21 cellular contexts compared by ENCODE assay signal in genomic region chr5:141656396-141656795, GRCh38. TPM values are rescaled to one million over a fixed set of nuclear protein-coding genes. Genes with fewer than 3 reads are reported as not detected.
DNase-seq lines count a peak whose midpoint lies in the region; ATAC-seq and TF ChIP-seq lines count a peak whose summit lies in the region.
"Had no signal": no experiment of that assay in that cellular context is flagged by ENCODE, and none has a peak within 500 bp of the region (broad histone marks: within the 10 kb centered on the region; RNA-seq: fewer than 3 reads in every experiment).

No MANE protein-coding gene starts in this region.

- peak overlapping the region; percentile 33; the same call in 1 of the 2 replicates for H3K4ac ChIP-seq in IMR-90 (ENCODE audit: low read depth, low read length)

- H2BK5ac ChIP-seq in IMR-90 (ENCODE audit: low read depth, low read length, poor library complexity, severe bottlenecking): no peak overlapping the region

- no peak for TF ChIP-seq RAD21 in IMR-90 (IDR thresholded peaks at IDR 0.05; ENCODE audit: low read length)

- no peak overlapping the region for H3K56ac ChIP-seq in IMR-90 (ENCODE audit: extremely low read depth, insufficient read depth, low read length)

- H4K91ac ChIP-seq in IMR-90 (ENCODE audit: insufficient read depth, low read depth, low read length): no peak overlapping the region

- H3K14ac ChIP-seq in IMR-90 (replicated peaks; ENCODE audit: low read depth, low read length): no peak overlapping the region

- DNase-seq in activated naive CD4-positive, alpha-beta T cell treated with anti-CD3 and anti-CD28 coated beads, Interleukin-2, amount 10 ng/mL, durations not matched to agents 7 days and 5 days: peak; percentile 8
- no peak for DNase-seq in activated naive CD4-positive, alpha-beta T cell treated with anti-CD3 and anti-CD28 coated beads, Interleukin-2, amount 50 U/mL, for 16 hours
- DNase-seq in IMR-90 (no peak), endothelial cell (ENCODE audit: low spot score) (no peak), foreskin fibroblast (no peak), GM10266 (ENCODE audit: extremely low spot score) (no peak)
- DNase-seq in stimulated activated effector memory CD8-positive, alpha-beta T cell treated with anti-CD3 and anti-CD28 coated beads, Interleukin-12 subunit alpha, Interleukin-12 subunit beta, amount 100 ng/mL, for 72 hours (ENCODE audit: low spot score in 2 of 2): no peak
- DNase-seq: AML-193; Caco-2; Calu3; CD4-positive, alpha-beta T cell; CD8-positive, alpha-beta T cell; DMS79 treated with DMSO at 0.1 percent for 48 hours; GF-D8 had no signal

- BruUV-seq in IMR-90 (replicated peaks; lab: Mats Ljungman, UMichigan): no TSS peak

- H4K20me1 ChIP-seq in IMR-90 (ENCODE audit: insufficient read depth, low read length): no peaks in the 10 kb centered on the region

- no peak for ATAC-seq in IMR-90 (ENCODE audit: low read depth)
- no peak for ATAC-seq in stimulated activated effector memory CD8-positive, alpha-beta T cell treated with anti-CD3 and anti-CD28 coated beads, Interleukin-12 subunit alpha, Interleukin-12 subunit beta, amount 100 ng/mL, for 72 hours
- ATAC-seq in HG03342 (IDR thresholded peaks at IDR 0.05; ENCODE audit: unreplicated experiment): no peak
- ATAC-seq: A549; CD8-positive, alpha-beta T cell; GM12878 had no signal

- H3K4me2 ChIP-seq in IMR-90 (ENCODE audit: low read depth, low read length): no peak overlapping the region
- H3K4me2 ChIP-seq: A549; BLaER1 treated with 17β-estradiol and CSF1 and Interleukin-3, amounts not matched to agents 10 nM and 100 nM had no signal

- in situ Hi-C loops in IMR-90 (cut with MboI; ENCODE audit: low sequenced_read_pairs): no loop called here

- no peaks in the 10 kb centered on the region for H3K36me3 Mint-ChIP-seq in activated naive CD4-positive, alpha-beta T cell treated with anti-CD3 and anti-CD28 coated beads, Interleukin-2, amount 10 ng/mL, durations not matched to agents 7 days and 5 days
- peaks cover 81% of the 10 kb centered on the region for H3K36me3 Mint-ChIP-seq in endothelial cell (ENCODE audit: low read depth, unreplicated experiment)
- peaks cover 11% of the 10 kb centered on the region for H3K36me3 Mint-ChIP-seq in stimulated activated effector memory CD8-positive, alpha-beta T cell treated with anti-CD3 and anti-CD28 coated beads, Interleukin-12 subunit alpha, Interleukin-12 subunit beta, amount 100 ng/mL, for 72 hours
- H3K36me3 Mint-ChIP-seq: CD8-positive, alpha-beta T cell had no signal

- H3K36me3 ChIP-seq in IMR-90 (ENCODE audit: control insufficient read depth, insufficient read depth, low read length): peaks cover 14% of the 10 kb centered on the region; the same call in 1 of the 2 replicates

- H2AK5ac ChIP-seq in IMR-90 (ENCODE audit: low read depth, low read length): no peak overlapping the region

- WGBS in IMR-90 (ENCODE audit: extremely low coverage in 2 of 2, insufficient read length in 1 of 2), 2 experiments: 94% methylated on average over 3 of the region's 9 CpGs; no CpG with 5 or more reads in 1 of the 2 experiments

- peaks cover 3% of the 10 kb centered on the region; the same call in 1 of the 2 replicates for H3K9me1 ChIP-seq in IMR-90 (ENCODE audit: insufficient read depth, low read length)

- intact Hi-C loops in IMR-90 (cut with micrococcal nuclease): no loop called here

- peak overlapping the region; percentile 70 for H2AK9ac ChIP-seq in IMR-90 (replicated peaks; ENCODE audit: low read depth, low read length, poor library complexity)

- H3K4me3 ChIP-seq in IMR-90 (ENCODE audit: insufficient read depth, low read depth, low read length): no peak overlapping the region
- no peak overlapping the region for H3K4me3 ChIP-seq in foreskin fibroblast (ENCODE audit: low read depth in 1 of 2, low read length in 2 of 2)
- H3K4me3 ChIP-seq: A549; BLaER1 treated with 17β-estradiol and CSF1 and Interleukin-3, amounts not matched to agents 10 nM and 100 nM; GM12878 had no signal

- H3K9me3 ChIP-seq in IMR-90 (ENCODE audit: control insufficient read depth, insufficient read depth, low read length): no peaks in the 10 kb centered on the region
- H3K9me3 ChIP-seq: A549, Caco-2 had no signal

- peaks cover 0 to 5% of the 10 kb centered on the region in 2 experiments; a peak in 1 of 4 replicates for H3K79me1 ChIP-seq in IMR-90 (ENCODE audit: low read depth in 1 of 2, low read length in 2 of 2)

- no peak for TF ChIP-seq CTCF in IMR-90 (conservative IDR thresholded peaks at IDR 0.05; ENCODE audit: low read depth, low read length)
- TF ChIP-seq CTCF in endothelial cell (IDR thresholded peaks at IDR 0.05; ENCODE audit: unreplicated experiment): no peak
- TF ChIP-seq CTCF in foreskin fibroblast (IDR thresholded peaks at IDR 0.05; ENCODE audit: low read depth, low read length): no peak
- TF ChIP-seq CTCF in GM10266 (IDR thresholded peaks at IDR 0.05; ENCODE audit: control insufficient read depth, insufficient read depth, low read depth, missing control alignments): no peak

- H3K27ac ChIP-seq in IMR-90 (ENCODE audit: insufficient read depth, low read length): no peak overlapping the region
- H3K27ac ChIP-seq: 22Rv1; A549; BLaER1 treated with 17β-estradiol and CSF1 and Interleukin-3, amounts not matched to agents 10 nM and 100 nM; C4-2B had no signal

- H3K18ac ChIP-seq in IMR-90 (ENCODE audit: low read depth, low read length): no peak overlapping the region

- H3K27me3 ChIP-seq in IMR-90 (ENCODE audit: control insufficient read depth, insufficient read depth, low read length): no peaks in the 10 kb centered on the region
- H3K27me3 ChIP-seq: BLaER1 treated with 17β-estradiol and CSF1 and Interleukin-3, amounts not matched to agents 10 nM and 100 nM had no signal

- no peak overlapping the region; the same call in 1 of the 2 replicates for H2BK20ac ChIP-seq in IMR-90 (ENCODE audit: low read depth, low read length)

- peaks cover 11% of the 10 kb centered on the region for H3K4me1 Mint-ChIP-seq in activated naive CD4-positive, alpha-beta T cell treated with anti-CD3 and anti-CD28 coated beads, Interleukin-2, amount 10 ng/mL, durations not matched to agents 7 days and 5 days
- H3K4me1 Mint-ChIP-seq in endothelial cell (ENCODE audit: unreplicated experiment): peaks cover 25% of the 10 kb centered on the region
- peaks cover 29% of the 10 kb centered on the region for H3K4me1 Mint-ChIP-seq in stimulated activated effector memory CD8-positive, alpha-beta T cell treated with anti-CD3 and anti-CD28 coated beads, Interleukin-12 subunit alpha, Interleukin-12 subunit beta, amount 100 ng/mL, for 72 hours

- no peak overlapping the region for H3K4me3 Mint-ChIP-seq in activated naive CD4-positive, alpha-beta T cell treated with anti-CD3 and anti-CD28 coated beads, Interleukin-2, amount 10 ng/mL, durations not matched to agents 7 days and 5 days
- peak overlapping the region; percentile 84 for H3K4me3 Mint-ChIP-seq in endothelial cell (ENCODE audit: unreplicated experiment)
- no peak overlapping the region for H3K4me3 Mint-ChIP-seq in stimulated activated effector memory CD8-positive, alpha-beta T cell treated with anti-CD3 and anti-CD28 coated beads, Interleukin-12 subunit alpha, Interleukin-12 subunit beta, amount 100 ng/mL, for 72 hours
- H3K4me3 Mint-ChIP-seq: B cell; CD4-positive, alpha-beta T cell; CD8-positive, alpha-beta T cell had no signal

- no peak overlapping the region for H3K23ac ChIP-seq in IMR-90 (ENCODE audit: low read depth, low read length)

- H3K27ac Mint-ChIP-seq in activated naive CD4-positive, alpha-beta T cell treated with anti-CD3 and anti-CD28 coated beads, Interleukin-2, amount 10 ng/mL, durations not matched to agents 7 days and 5 days: no peak overlapping the region
- H3K27ac Mint-ChIP-seq in endothelial cell (ENCODE audit: unreplicated experiment): no peak overlapping the region
- H3K27ac Mint-ChIP-seq in stimulated activated effector memory CD8-positive, alpha-beta T cell treated with anti-CD3 and anti-CD28 coated beads, Interleukin-12 subunit alpha, Interleukin-12 subunit beta, amount 100 ng/mL, for 72 hours: peak overlapping the region; percentile 6
- H3K27ac Mint-ChIP-seq: B cell; CD4-positive, alpha-beta T cell; CD8-positive, alpha-beta T cell had no signal

- no peak overlapping the region for H4K5ac ChIP-seq in IMR-90 (ENCODE audit: low read depth, low read length)

- peaks cover 15% of the 10 kb centered on the region for H3K4me1 ChIP-seq in IMR-90 (ENCODE audit: control insufficient read depth, insufficient read depth, low read length)

- no peak overlapping the region for H2AFZ ChIP-seq in IMR-90 (replicated peaks; ENCODE audit: low read length, poor library complexity)

- dilution Hi-C loops in IMR-90 (cut with HindIII; ENCODE audit: low sequenced_read_pairs, unreplicated experiment): no loop called here

- H2BK15ac ChIP-seq in IMR-90 (ENCODE audit: low read depth, low read length): no peak overlapping the region; the same call in 2 of the 3 replicates

- POLR2A ChIA-PET in IMR-90 (lab: Charles Lee; ENCODE audit: unreplicated experiment): no interaction called here

- H3K9ac ChIP-seq in IMR-90 (ENCODE audit: low read depth, low read length): no peak overlapping the region
- H3K9ac ChIP-seq: BLaER1 treated with 17β-estradiol and CSF1 and Interleukin-3, amounts not matched to agents 10 nM and 100 nM had no signal

- TF ChIP-seq POLR2A in IMR-90 (IDR thresholded peaks at IDR 0.05; ENCODE audit: low read depth, low read length): no peak

- peaks cover 44% of the 10 kb centered on the region for H3K27me3 Mint-ChIP-seq in activated naive CD4-positive, alpha-beta T cell treated with anti-CD3 and anti-CD28 coated beads, Interleukin-2, amount 10 ng/mL, durations not matched to agents 7 days and 5 days
- peaks cover 21% of the 10 kb centered on the region for H3K27me3 Mint-ChIP-seq in endothelial cell (ENCODE audit: unreplicated experiment)

- CTCF ChIA-PET in activated naive CD4-positive, alpha-beta T cell treated with anti-CD3 and anti-CD28 coated beads, Interleukin-2, amount 10 ng/mL, durations not matched to agents 7 days and 5 days (lab: Charles Lee): interaction anchor here (1.1 to 1.5 kb wide), 2 partner anchors 9 to 13 kb away, joined by 4 to 5 read pairs; no protein-coding TSS in a partner anchor
- CTCF ChIA-PET in IMR-90 (lab: Yijun Ruan, JAX): no interaction called here

- no peak overlapping the region for H4K8ac ChIP-seq in IMR-90 (ENCODE audit: low read depth in 2 of 2, low read length in 2 of 2)

- no peaks in the 10 kb centered on the region for H3K9me3 Mint-ChIP-seq in activated naive CD4-positive, alpha-beta T cell treated with anti-CD3 and anti-CD28 coated beads, Interleukin-2, amount 10 ng/mL, durations not matched to agents 7 days and 5 days
- H3K9me3 Mint-ChIP-seq in endothelial cell (ENCODE audit: unreplicated experiment): no peaks in the 10 kb centered on the region
- no peaks in the 10 kb centered on the region for H3K9me3 Mint-ChIP-seq in stimulated activated effector memory CD8-positive, alpha-beta T cell treated with anti-CD3 and anti-CD28 coated beads, Interleukin-12 subunit alpha, Interleukin-12 subunit beta, amount 100 ng/mL, for 72 hours
- H3K9me3 Mint-ChIP-seq: CD4-positive, alpha-beta T cell; CD8-positive, alpha-beta T cell had no signal

- no peak overlapping the region for H2BK120ac ChIP-seq in IMR-90 (ENCODE audit: low read depth, low read length)

RNA-seq across cellular contexts. Expression of gene FCHSD1, which starts 5.2 kb away (rescaled TPM):
- total RNA-seq in IMR-90 (2012; rRNA removed) (32.8 and 33.2 TPM in 2 replicates), endothelial cell (ENCODE audit: unreplicated experiment) (63.3 TPM)
- polyA plus RNA-seq in IMR-90 (2012; rRNA removed): 58.7 and 62.1 TPM in 2 replicates
- 28.5 and 58.9 TPM in 2 replicates for polyA plus RNA-seq in IMR-90 (2012; cell fraction: cytosol; rRNA removed)
- polyA plus RNA-seq in IMR-90 (2012; cell fraction: nucleus; rRNA removed; ENCODE audit: low replicate concordance): 598 and 798 TPM in 2 replicates

RNA-seq across cellular contexts. Expression of gene RELL2, which starts 19.6 kb away (rescaled TPM):
- total RNA-seq in IMR-90 (2012; rRNA removed): 2.2 TPM in 2 replicates
- 7.6 and 9.1 TPM in 2 replicates for polyA plus RNA-seq in IMR-90 (2012; rRNA removed)
- polyA plus RNA-seq in IMR-90 (2012; cell fraction: cytosol; rRNA removed): 6.7 and 7.8 TPM in 2 replicates
- 18.2 and 44.0 TPM in 2 replicates for polyA plus RNA-seq in IMR-90 (2012; cell fraction: nucleus; rRNA removed; ENCODE audit: low replicate concordance)
- 17.4 TPM for total RNA-seq in endothelial cell (ENCODE audit: unreplicated experiment)

RNA-seq across cellular contexts. Expression of gene HDAC3, which starts 19.7 kb away (rescaled TPM):
- total RNA-seq in IMR-90 (2012; rRNA removed) (71.7 and 84.2 TPM in 2 replicates), endothelial cell (ENCODE audit: unreplicated experiment) (84.9 TPM)
- polyA plus RNA-seq in IMR-90 (2012; rRNA removed): 78.6 and 89.7 TPM in 2 replicates
- 46.2 and 62.2 TPM in 2 replicates for polyA plus RNA-seq in IMR-90 (2012; cell fraction: cytosol; rRNA removed)
- polyA plus RNA-seq in IMR-90 (2012; cell fraction: nucleus; rRNA removed; ENCODE audit: low replicate concordance): 123 and 229 TPM in 2 replicates

RNA-seq across cellular contexts. Expression of gene ARAP3, which starts 25.6 kb away (rescaled TPM):
- total RNA-seq in IMR-90 (2012; rRNA removed) (1.4 and 2.2 TPM in 2 replicates), endothelial cell (ENCODE audit: unreplicated experiment) (239 TPM)
- 6.6 and 6.9 TPM in 2 replicates for polyA plus RNA-seq in IMR-90 (2012; rRNA removed)
- 3.8 and 4.4 TPM in 2 replicates for polyA plus RNA-seq in IMR-90 (2012; cell fraction: cytosol; rRNA removed)
- polyA plus RNA-seq in IMR-90 (2012; cell fraction: nucleus; rRNA removed; ENCODE audit: low replicate concordance): 24.9 and 36.4 TPM in 2 replicates

RNA-seq across cellular contexts. Expression of gene DIAPH1, which starts 37.6 kb away (rescaled TPM):
- total RNA-seq in IMR-90 (2012; rRNA removed): 12.0 and 15.8 TPM in 2 replicates
- polyA plus RNA-seq in IMR-90 (2012; rRNA removed): 30.7 and 37.4 TPM in 2 replicates
- polyA plus RNA-seq in IMR-90 (2012; cell fraction: cytosol; rRNA removed): 16.8 and 22.1 TPM in 2 replicates
- 53.9 and 92.2 TPM in 2 replicates for polyA plus RNA-seq in IMR-90 (2012; cell fraction: nucleus; rRNA removed; ENCODE audit: low replicate concordance)
- 149 TPM for total RNA-seq in endothelial cell (ENCODE audit: unreplicated experiment)
